Comparison of ENCODE assay signal across 16 cellular contexts in the genomic region with DNA sequence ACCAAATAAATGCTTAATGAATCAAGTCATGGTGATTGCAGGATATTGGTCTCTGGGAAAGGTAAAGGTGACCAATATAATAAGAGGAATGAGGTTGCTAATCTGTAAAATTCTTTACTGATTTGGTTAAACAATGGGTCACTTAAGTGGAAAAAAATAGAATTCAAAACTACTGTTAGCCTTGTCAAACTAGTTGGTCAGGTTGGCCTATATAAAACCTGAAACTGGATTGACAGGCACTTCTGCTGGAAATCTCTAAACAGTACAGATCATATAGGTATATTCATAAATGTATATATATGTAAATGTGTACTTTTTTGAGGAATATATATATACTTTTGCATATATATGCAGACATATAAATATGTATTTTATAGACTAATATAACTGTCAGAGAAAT. TPM values are rescaled to one million over a fixed set of nuclear protein-coding genes. Genes with fewer than 3 reads are reported as not detected.
A peak's percentile ranks its signal among the peaks of the same experiment; 100 is the strongest.
DNase-seq lines count a peak whose midpoint lies in the region; ATAC-seq, FAIRE-seq and TF ChIP-seq lines count a peak whose summit lies in the region.
"Had no signal": no experiment of that assay in that cellular context is flagged by ENCODE, and none has a peak within 500 bp of the region (broad histone marks: within the 10 kb centered on the region; RNA-seq: fewer than 3 reads in every experiment).

No MANE protein-coding gene starts in this region.

- no peak overlapping the region for H3K27ac Mint-ChIP-seq in activated naive CD8-positive, alpha-beta T cell treated with anti-CD3 and anti-CD28 coated beads for 36 hours
- H3K27ac Mint-ChIP-seq: CD4-positive, CD25-positive, alpha-beta regulatory T cell had no signal

- DNase-seq in NCI-H510A treated with DMSO at 0.1 percent for 48 hours (lab: John Stamatoyannopoulos, UW) (peak; percentile 82), NCI-H510A (lab: John Stamatoyannopoulos, UW) (no peak), RWPE2 (ENCODE audit: low spot score) (no peak), frontal cortex (ENCODE audit: low spot score in 2 of 2) (no peak), NCI-H2107 (lab: John Stamatoyannopoulos, UW) (no peak), RPMI8226 (no peak)
- no peak for DNase-seq in activated naive CD8-positive, alpha-beta T cell treated with anti-CD3 and anti-CD28 coated beads for 36 hours
- DNase-seq: ACHN; CD4-positive, CD25-positive, alpha-beta regulatory T cell; DMS79; GM23248; H7 had no signal

- TF ChIP-seq CTCF in HEK293 (tag by site-specific recombination; IDR thresholded peaks at IDR 0.05) (no peak), RWPE2 (IDR thresholded peaks at IDR 0.05; ENCODE audit: poor library complexity, severe bottlenecking) (no peak)

- POLR2A ChIA-PET in HEK293 (lab: Yijun Ruan, JAX), result no interaction called here

- peaks cover 2% of the 10 kb centered on the region for H3K9me3 Mint-ChIP-seq in activated naive CD8-positive, alpha-beta T cell treated with anti-CD3 and anti-CD28 coated beads for 36 hours

- H3K4me1 Mint-ChIP-seq in activated naive CD8-positive, alpha-beta T cell treated with anti-CD3 and anti-CD28 coated beads for 36 hours, result no peaks in the 10 kb centered on the region
- H3K4me1 Mint-ChIP-seq: CD4-positive, CD25-positive, alpha-beta regulatory T cell had no signal

- no peaks in the 10 kb centered on the region for H3K36me3 Mint-ChIP-seq in activated naive CD8-positive, alpha-beta T cell treated with anti-CD3 and anti-CD28 coated beads for 36 hours
- H3K36me3 Mint-ChIP-seq: CD4-positive, CD25-positive, alpha-beta regulatory T cell had no signal

- peak; percentile 10 for FAIRE-seq in frontal cortex (lab: Jason Lieb, UNC)
- FAIRE-seq: GM12878 had no signal

- no peak overlapping the region for H3K4me3 Mint-ChIP-seq in activated naive CD8-positive, alpha-beta T cell treated with anti-CD3 and anti-CD28 coated beads for 36 hours
- H3K4me3 Mint-ChIP-seq: CD4-positive, CD25-positive, alpha-beta regulatory T cell had no signal

- peaks cover 8% of the 10 kb centered on the region for H3K4me1 ChIP-seq in HEK293 (ENCODE audit: control insufficient read depth, insufficient read depth, low read length)
- no peaks in the 10 kb centered on the region for H3K4me1 ChIP-seq in RWPE2 (ENCODE audit: insufficient read depth, poor library complexity, severe bottlenecking)

- H3K9me3 ChIP-seq in HEK293 (ENCODE audit: control insufficient read depth, insufficient read depth, low read depth, low read length), result no peaks in the 10 kb centered on the region
- no peaks in the 10 kb centered on the region for H3K9me3 ChIP-seq in RWPE2 (ENCODE audit: severe bottlenecking)
- H3K9me3 ChIP-seq: BLaER1 treated with 17β-estradiol and CSF1 and Interleukin-3, amounts not matched to agents 10 nM and 100 nM had no signal

- H3K36me3 ChIP-seq in HEK293 (ENCODE audit: control insufficient read depth in 2 of 2, insufficient read depth in 1 of 2, low read length in 2 of 2), result no peaks in the 10 kb centered on the region
- H3K36me3 ChIP-seq in RWPE2 (ENCODE audit: low read depth), result peaks cover 6% of the 10 kb centered on the region; the same call in 1 of the 2 replicates
- H3K36me3 ChIP-seq: BLaER1 treated with 17β-estradiol and CSF1 and Interleukin-3, amounts not matched to agents 10 nM and 100 nM had no signal

- no peaks in the 10 kb centered on the region for H3K27me3 ChIP-seq in RWPE2 (ENCODE audit: insufficient read depth, poor library complexity, severe bottlenecking)
- H3K27me3 ChIP-seq: BLaER1 treated with 17β-estradiol and CSF1 and Interleukin-3, amounts not matched to agents 10 nM and 100 nM had no signal

- CTCF ChIA-PET in HEK293 (lab: Yijun Ruan, JAX), result no interaction called here

- ATAC-seq in RWPE2 (ENCODE audit: low read depth), result no peak
- ATAC-seq: GM12878 had no signal

- no peak overlapping the region for H3K27ac ChIP-seq in HEK293 (ENCODE audit: extremely low read depth, low read depth, low read length)
- peak overlapping the region; percentile 8 for H3K27ac ChIP-seq in RWPE2 (ENCODE audit: poor library complexity, severe bottlenecking)
- H3K27ac ChIP-seq: 22Rv1; BLaER1 treated with 17β-estradiol and CSF1 and Interleukin-3, amounts not matched to agents 10 nM and 100 nM; GM23248 had no signal

- H3K27me3 Mint-ChIP-seq in activated naive CD8-positive, alpha-beta T cell treated with anti-CD3 and anti-CD28 coated beads for 36 hours, result no peaks in the 10 kb centered on the region
- H3K27me3 Mint-ChIP-seq: CD4-positive, CD25-positive, alpha-beta regulatory T cell had no signal

- H3K4me3 ChIP-seq in HEK293 (ENCODE audit: low read depth, low read length) (no peak overlapping the region), RWPE2 (ENCODE audit: severe bottlenecking) (no peak overlapping the region)
- H3K4me3 ChIP-seq: BLaER1 treated with 17β-estradiol and CSF1 and Interleukin-3, amounts not matched to agents 10 nM and 100 nM; GM12878; GM23248 had no signal

TF ChIP-seq in HEK293, 187 proteins besides CTCF, POLR2A, EP300 and RAD21:
- TF ChIP-seq ZNF600 (tag by site-specific recombination; IDR thresholded peaks at IDR 0.05) (no peak), ZNF404 (tag by site-specific recombination; IDR thresholded peaks at IDR 0.05) (no peak), ZNF202 (tag by site-specific recombination; IDR thresholded peaks at IDR 0.05; ENCODE audit: borderline replicate concordance) (no peak)
- TF ChIP-seq, protein P1, sequence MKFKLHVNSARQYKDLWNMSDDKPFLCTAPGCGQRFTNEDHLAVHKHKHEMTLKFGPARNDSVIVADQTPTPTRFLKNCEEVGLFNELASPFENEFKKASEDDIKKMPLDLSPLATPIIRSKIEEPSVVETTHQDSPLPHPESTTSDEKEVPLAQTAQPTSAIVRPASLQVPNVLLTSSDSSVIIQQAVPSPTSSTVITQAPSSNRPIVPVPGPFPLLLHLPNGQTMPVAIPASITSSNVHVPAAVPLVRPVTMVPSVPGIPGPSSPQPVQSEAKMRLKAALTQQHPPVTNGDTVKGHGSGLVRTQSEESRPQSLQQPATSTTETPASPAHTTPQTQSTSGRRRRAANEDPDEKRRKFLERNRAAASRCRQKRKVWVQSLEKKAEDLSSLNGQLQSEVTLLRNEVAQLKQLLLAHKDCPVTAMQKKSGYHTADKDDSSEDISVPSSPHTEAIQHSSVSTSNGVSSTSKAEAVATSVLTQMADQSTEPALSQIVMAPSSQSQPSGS (tag by site-specific recombination; IDR thresholded peaks at IDR 0.05; ENCODE audit: low read depth), result 0 out of 2 replicates have a peak, but pooled peaks have one; percentile 22

RNA-seq across cellular contexts. Expression of a gene that starts 19.7 kb away (rescaled TPM):
- total RNA-seq in frontal cortex, result 11.8 TPM
- total RNA-seq in activated naive CD8-positive, alpha-beta T cell treated with anti-CD3 and anti-CD28 coated beads for 36 hours, result not detected
- total RNA-seq: GM12878 had no signal

Comparison
In these comparisons a context has a peak if more than half of its experiments do, and no peak if none do; other contexts are left out.
1. RNA of a gene that starts 19.7 kb away (total RNA-seq): 11.8 TPM in frontal cortex (single experiment); not detected in activated naive CD8-positive, alpha-beta T cell treated with anti-CD3 and anti-CD28 coated beads for 36 hours; every median in the first group is over 10 times any median in the second.